In genomic region chr19:12983561-12984142, GRCh38 we compare ENCODE assay signal across 8 cellular contexts. TPM values are rescaled to one million over a fixed set of nuclear protein-coding genes. Genes with fewer than 3 reads are reported as not detected.
DNase-seq lines count a peak whose midpoint lies in the region; ATAC-seq and TF ChIP-seq lines count a peak whose summit lies in the region.

No MANE protein-coding gene starts in this region.

- WGBS in SK-N-SH (ENCODE audit: low lambda C conversion rate): 19% methylated on average over 27 of the region's 49 CpGs
- 9 to 19% methylated on average over 23 to 48 of the region's 49 CpGs for WGBS in tibial nerve, 2 donors

- intact Hi-C loops in Right ventricle myocardium superior (cut with DNase I) (loop anchor here (2.0 kb wide), 1 partner anchor 111 kb away; no protein-coding TSS in a partner anchor), posterior cingulate gyrus (cut with DNase I) (loop anchor here (2.0 to 5.0 kb wide), 2 partner anchors 49 to 77 kb away; no protein-coding TSS in a partner anchor)

- no peaks in the 10 kb centered on the region for H3K4me1 Mint-ChIP-seq in activated naive CD4-positive, alpha-beta T cell treated with anti-CD3 and anti-CD28 coated beads, Interleukin-2, amount 10 ng/mL, durations not matched to agents 7 days and 5 days

- no peaks in the 10 kb centered on the region for H3K9me3 ChIP-seq in SK-N-SH
- H3K9me3 ChIP-seq in tibial nerve: no peaks in the 10 kb centered on the region

- POLR2A ChIA-PET in SK-N-SH (lab: Yijun Ruan, JAX): interaction anchor here (1.0 kb wide), 3 partner anchors 74 to 78 kb away, joined by 3 to 6 read pairs (median 3); no protein-coding TSS in a partner anchor

- peaks cover 20% of the 10 kb centered on the region for H3K27me3 Mint-ChIP-seq in activated naive CD4-positive, alpha-beta T cell treated with anti-CD3 and anti-CD28 coated beads, Interleukin-2, amount 10 ng/mL, durations not matched to agents 7 days and 5 days

- H3K36me3 ChIP-seq in KMS-11 (ENCODE audit: insufficient read depth) (no peaks in the 10 kb centered on the region), SK-N-SH (replicated peaks in 1 of 2; ENCODE audit: control insufficient read depth in 1 of 2, insufficient read depth in 2 of 2, low read length in 1 of 2) (no peaks in the 10 kb centered on the region), tibial nerve (no peaks in the 10 kb centered on the region)

- ATAC-seq in Right ventricle myocardium superior (ENCODE audit: poor library complexity): peak; percentile 86
- no peak for ATAC-seq in HG02571 (IDR thresholded peaks at IDR 0.05; ENCODE audit: unreplicated experiment)

- TF ChIP-seq POLR2A in tibial nerve (IDR thresholded peaks at IDR 0.05): no peak

- TF ChIP-seq EP300 in SK-N-SH (IDR thresholded peaks at IDR 0.05; ENCODE audit: borderline replicate concordance in 1 of 2, low read depth in 1 of 2, low read length in 1 of 2) (no peak), tibial nerve (IDR thresholded peaks at IDR 0.05) (peak in 1 of 2 donors; percentile 61)

- CTCF ChIA-PET in SK-N-SH (lab: Yijun Ruan, JAX): interaction anchor here (0.6 to 24.6 kb wide), 22 partner anchors 9 to 180 kb away, joined by 3 to 603 read pairs (median 7); partner anchors contain the start of gene NFIX
- CTCF ChIA-PET in activated naive CD4-positive, alpha-beta T cell treated with anti-CD3 and anti-CD28 coated beads, Interleukin-2, amount 10 ng/mL, durations not matched to agents 7 days and 5 days (lab: Charles Lee): interaction anchor here (0.9 to 4.6 kb wide), 5 partner anchors 46 to 111 kb away, joined by 3 to 28 read pairs (median 6); no protein-coding TSS in a partner anchor

- peak; percentile 67 for DNase-seq in GDM1 (lab: John Stamatoyannopoulos, UW)
- peak; percentile 98 for DNase-seq in SK-N-SH
- peak; percentile 80 for DNase-seq in activated naive CD4-positive, alpha-beta T cell treated with anti-CD3 and anti-CD28 coated beads, Interleukin-2, amount 10 ng/mL, durations not matched to agents 7 days and 5 days
- peak; percentile 89 for DNase-seq in Right ventricle myocardium superior
- DNase-seq in posterior cingulate gyrus: peak; percentile 68 to 97 (median 80)
- peak; percentile 67 to 83 for DNase-seq in tibial nerve (ENCODE audit: low spot score in 2 of 2)

- H3K4me2 ChIP-seq in KMS-11 (0 out of 2 replicates have a peak overlapping the region, but pooled peaks have one; percentile 25), SK-N-SH (peak overlapping the region; percentile 66)

- H2AFZ ChIP-seq in KMS-11 (ENCODE audit: low read depth): no peak overlapping the region
- peak overlapping the region; percentile 83; the same call in 1 of the 2 replicates for H2AFZ ChIP-seq in SK-N-SH (ENCODE audit: low read depth)

- no peaks in the 10 kb centered on the region for H3K9me2 ChIP-seq in SK-N-SH

- H3K27ac Mint-ChIP-seq in activated naive CD4-positive, alpha-beta T cell treated with anti-CD3 and anti-CD28 coated beads, Interleukin-2, amount 10 ng/mL, durations not matched to agents 7 days and 5 days: no peak overlapping the region

- H3K4me3 ChIP-seq in KMS-11 (IDR thresholded peaks at IDR 0.05; ENCODE audit: insufficient read depth, low read depth, low read length) (no peak overlapping the region), SK-N-SH (ENCODE audit: low read depth in 2 of 2, low read length in 1 of 2) (peak overlapping the region; percentile 34 to 39; a peak in 3 of 4 replicates), tibial nerve (peak overlapping the region in 1 of 4 donors; percentile 41)

- no peak overlapping the region for H3K9ac ChIP-seq in KMS-11
- H3K9ac ChIP-seq in SK-N-SH: peak overlapping the region; percentile 67; the same call in 1 of the 2 replicates

- H3K9me3 Mint-ChIP-seq in activated naive CD4-positive, alpha-beta T cell treated with anti-CD3 and anti-CD28 coated beads, Interleukin-2, amount 10 ng/mL, durations not matched to agents 7 days and 5 days: no peaks in the 10 kb centered on the region

- H3K27ac ChIP-seq in KMS-11 (no peak overlapping the region), SK-N-SH (ENCODE audit: low read depth in 2 of 2, low read length in 1 of 2) (peak overlapping the region in 1 of 2 experiments; percentile 2; a peak in 1 of 4 replicates), tibial nerve (peak overlapping the region in 1 of 4 donors; percentile 79)

- TF ChIP-seq CTCF in KMS-11 (conservative IDR thresholded peaks at IDR 0.05; ENCODE audit: low read depth, low read length) (peak; percentile 88), SK-N-SH (IDR thresholded peaks at IDR 0.05) (peak; percentile 88), tibial nerve (IDR thresholded peaks at IDR 0.05) (peak; percentile 91 to 100 (median 99))

- H3K79me2 ChIP-seq in KMS-11 (ENCODE audit: insufficient read depth, low read depth): no peaks in the 10 kb centered on the region
- no peaks in the 10 kb centered on the region for H3K79me2 ChIP-seq in SK-N-SH (ENCODE audit: insufficient read depth)

- no peaks in the 10 kb centered on the region for H4K20me1 ChIP-seq in KMS-11 (ENCODE audit: insufficient read depth)
- H4K20me1 ChIP-seq in SK-N-SH (ENCODE audit: insufficient read depth): no peaks in the 10 kb centered on the region

- H3F3A ChIP-seq in SK-N-SH (replicated peaks; ENCODE audit: insufficient read depth): no peaks in the 10 kb centered on the region

- no peaks in the 10 kb centered on the region for H3K36me3 Mint-ChIP-seq in activated naive CD4-positive, alpha-beta T cell treated with anti-CD3 and anti-CD28 coated beads, Interleukin-2, amount 10 ng/mL, durations not matched to agents 7 days and 5 days

- H3K4me3 Mint-ChIP-seq in activated naive CD4-positive, alpha-beta T cell treated with anti-CD3 and anti-CD28 coated beads, Interleukin-2, amount 10 ng/mL, durations not matched to agents 7 days and 5 days: no peak overlapping the region

- TF ChIP-seq RAD21 in SK-N-SH (IDR thresholded peaks at IDR 0.05; ENCODE audit: low read length): peak; percentile 82

- H3K27me3 ChIP-seq in KMS-11 (ENCODE audit: insufficient read depth, low read depth) (peaks cover 44% of the 10 kb centered on the region), SK-N-SH (ENCODE audit: insufficient read depth) (no peaks in the 10 kb centered on the region), tibial nerve (no peaks in the 10 kb centered on the region)

- H3K4me1 ChIP-seq in KMS-11 (ENCODE audit: low read depth, poor library complexity, severe bottlenecking): peaks cover 33% of the 10 kb centered on the region
- peaks cover 0 to 8% of the 10 kb centered on the region in 2 experiments; a peak in 1 of 4 replicates for H3K4me1 ChIP-seq in SK-N-SH (ENCODE audit: control insufficient read depth in 1 of 2, insufficient read depth in 2 of 2, low read depth in 1 of 2, low read length in 1 of 2)
- H3K4me1 ChIP-seq in tibial nerve: peaks cover 0 to 33% (median 10%) of the 10 kb centered on the region in 4 donors

TF ChIP-seq in SK-N-SH, 30 proteins besides CTCF, POLR2A, EP300 and RAD21:
- TF ChIP-seq TEAD4 (IDR thresholded peaks at IDR 0.05; ENCODE audit: borderline replicate concordance, insufficient read depth) (no peak), MEF2A (IDR thresholded peaks at IDR 0.05; ENCODE audit: borderline replicate concordance, low read depth) (no peak), SMC3 (IDR thresholded peaks at IDR 0.05; ENCODE audit: low read depth, low read length) (peak; percentile 96), USF2 (IDR thresholded peaks at IDR 0.05; ENCODE audit: borderline replicate concordance, low read depth, low read length) (no peak), MXI1 (IDR thresholded peaks at IDR 0.05; ENCODE audit: low read depth, low read length) (peak; percentile 72; the same call in 1 of the 2 replicates), NRF1 (IDR thresholded peaks at IDR 0.05; ENCODE audit: low read depth, low read length) (peak; percentile 52), TCF12 (IDR thresholded peaks at IDR 0.05) (no peak)
- TF ChIP-seq, protein P1, sequence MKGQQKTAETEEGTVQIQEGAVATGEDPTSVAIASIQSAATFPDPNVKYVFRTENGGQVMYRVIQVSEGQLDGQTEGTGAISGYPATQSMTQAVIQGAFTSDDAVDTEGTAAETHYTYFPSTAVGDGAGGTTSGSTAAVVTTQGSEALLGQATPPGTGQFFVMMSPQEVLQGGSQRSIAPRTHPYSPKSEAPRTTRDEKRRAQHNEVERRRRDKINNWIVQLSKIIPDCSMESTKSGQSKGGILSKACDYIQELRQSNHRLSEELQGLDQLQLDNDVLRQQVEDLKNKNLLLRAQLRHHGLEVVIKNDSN (IDR thresholded peaks at IDR 0.05; ENCODE audit: borderline replicate concordance, low read depth): no peak

RNA-seq across cellular contexts. Expression of gene NFIX, which starts 11.6 kb away (rescaled TPM):
- 5.1 and 14.8 TPM in 2 replicates for polyA plus RNA-seq in SK-N-SH (2012; rRNA removed)
- 9.1 and 13.3 TPM in 2 replicates for polyA plus RNA-seq in SK-N-SH (2012; cell fraction: cytosol; rRNA removed)
- polyA plus RNA-seq in SK-N-SH (2012; cell fraction: nucleus; rRNA removed): 14.0 and 14.9 TPM in 2 replicates
- total RNA-seq in Right ventricle myocardium superior (160 TPM), tibial nerve (10 to 100 TPM; 39.8 to 55.8 (median 48.2) TPM)

RNA-seq across cellular contexts. Expression of gene DAND5, which starts 14.3 kb away (rescaled TPM):
- polyA plus RNA-seq in SK-N-SH (2012; rRNA removed): 1.0 and 1.6 TPM in 2 replicates
- polyA plus RNA-seq in SK-N-SH (2012; cell fraction: cytosol; rRNA removed): 0.95 and 1.0 TPM in 2 replicates
- polyA plus RNA-seq in SK-N-SH (2012; cell fraction: nucleus; rRNA removed): 1.4 and 3.0 TPM in 2 replicates
- 9.1 TPM for total RNA-seq in Right ventricle myocardium superior
- total RNA-seq in tibial nerve: not detected

RNA-seq across cellular contexts. Expression of gene GADD45GIP1, which starts 26.6 kb away (rescaled TPM):
- polyA plus RNA-seq in SK-N-SH (2012; rRNA removed): 65.7 and 91.8 TPM in 2 replicates
- 55.7 and 67.8 TPM in 2 replicates for polyA plus RNA-seq in SK-N-SH (2012; cell fraction: cytosol; rRNA removed)
- 31.0 and 46.6 TPM in 2 replicates for polyA plus RNA-seq in SK-N-SH (2012; cell fraction: nucleus; rRNA removed)
- 31.1 TPM for total RNA-seq in Right ventricle myocardium superior
- total RNA-seq in tibial nerve: 10 to 100 TPM; 41.4 to 68.8 (median 53.5) TPM

RNA-seq across cellular contexts. Expression of gene RAD23A, which starts 38.0 kb away (rescaled TPM):
- polyA plus RNA-seq in SK-N-SH (2012; rRNA removed): 60.4 and 116 TPM in 2 replicates
- 49.7 and 70.4 TPM in 2 replicates for polyA plus RNA-seq in SK-N-SH (2012; cell fraction: cytosol; rRNA removed)
- 173 and 199 TPM in 2 replicates for polyA plus RNA-seq in SK-N-SH (2012; cell fraction: nucleus; rRNA removed)
- total RNA-seq in Right ventricle myocardium superior: 174 TPM
- 100 to 1,000 TPM in 3 of 4 donors, 10 to 100 TPM in 1; 89.2 to 111 (median 108) TPM for total RNA-seq in tibial nerve

RNA-seq across cellular contexts. Expression of gene CALR, which starts 45.2 kb away (rescaled TPM):
- polyA plus RNA-seq in SK-N-SH (2012; rRNA removed): 1,316 and 1,334 TPM in 2 replicates
- 1,211 and 1,253 TPM in 2 replicates for polyA plus RNA-seq in SK-N-SH (2012; cell fraction: cytosol; rRNA removed)
- polyA plus RNA-seq in SK-N-SH (2012; cell fraction: nucleus; rRNA removed): 904 and 910 TPM in 2 replicates
- total RNA-seq in Right ventricle myocardium superior (378 TPM), tibial nerve (100 to 1,000 TPM; 173 to 398 (median 313) TPM)

Comparison
In these comparisons a context has a peak if more than half of its experiments do, and no peak if none do; other contexts are left out.
1. RNA of gene DAND5, which starts 14.3 kb away (total RNA-seq): 9.1 TPM in Right ventricle myocardium superior (single experiment); not detected in tibial nerve; every median in the first group is over 10 times any median in the second.
2. Peak in every context shown above with its lines, with median percentiles within 50 percentile points of each other: DNase-seq and CTCF ChIP-seq.